ENCODE assay signal across 17 cellular contexts in the genomic region with DNA sequence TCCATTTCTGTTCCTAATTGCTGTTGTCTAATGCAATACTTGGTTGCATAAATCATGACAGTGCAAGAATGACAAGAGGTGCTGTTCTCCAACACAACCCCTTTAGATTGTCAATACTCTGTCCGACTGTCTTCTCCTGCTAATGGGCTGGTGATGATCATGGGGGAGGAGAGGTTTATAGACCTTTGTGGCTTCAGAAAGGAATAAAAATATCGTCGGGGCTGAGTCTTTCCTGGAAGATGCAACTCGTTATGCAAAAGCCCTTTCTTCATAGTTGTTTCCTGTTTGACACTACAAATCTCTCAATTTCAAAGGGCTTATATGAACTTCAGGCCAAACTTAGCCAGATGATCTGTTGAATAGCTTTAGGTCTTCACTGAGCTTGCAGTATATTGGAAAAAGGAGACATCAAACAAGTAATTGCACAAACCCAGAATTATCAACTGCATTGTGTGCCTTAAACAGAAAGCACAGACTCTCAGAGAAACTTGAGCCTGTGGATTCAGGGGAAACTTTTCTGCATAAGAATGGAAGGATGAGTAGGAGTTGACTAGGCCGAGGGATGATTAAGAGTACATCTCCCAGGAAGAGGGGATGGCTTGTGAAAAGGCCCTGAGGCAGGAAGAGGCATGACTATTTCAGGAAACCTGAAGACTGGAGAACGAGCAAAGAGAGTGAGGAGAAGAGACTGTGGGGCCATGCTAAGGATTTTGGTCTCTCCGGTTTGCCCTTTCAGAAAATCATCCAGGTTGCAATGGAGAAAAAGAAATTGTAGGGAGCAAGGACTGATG.
DNase-seq lines count a peak whose midpoint lies in the region; ATAC-seq, FAIRE-seq and TF ChIP-seq lines count a peak whose summit lies in the region.
"Had no signal": no experiment of that assay in that cellular context is flagged by ENCODE, and none has a peak within 500 bp of the region (broad histone marks: within the 10 kb centered on the region; RNA-seq: fewer than 3 reads in every experiment).

No MANE protein-coding gene starts in this region.

- no peaks in the 10 kb centered on the region for H3K27me3 ChIP-seq in H7 (ENCODE audit: control insufficient read depth, insufficient read depth, low read length)
- H3K27me3 ChIP-seq in bronchial epithelial cell (ENCODE audit: control insufficient read depth, insufficient read depth, low read length) = no peaks in the 10 kb centered on the region
- no peaks in the 10 kb centered on the region for H3K27me3 ChIP-seq in upper lobe of left lung
- H3K27me3 ChIP-seq: transverse colon had no signal

- no peaks in the 10 kb centered on the region for H3K9me3 ChIP-seq in upper lobe of left lung
- H3K9me3 ChIP-seq: transverse colon had no signal

- H3K36me3 ChIP-seq in H7 (replicated peaks; ENCODE audit: control insufficient read depth, insufficient read depth, low read length) (no peaks in the 10 kb centered on the region), bronchial epithelial cell (ENCODE audit: control insufficient read depth, insufficient read depth, low read length) (no peaks in the 10 kb centered on the region), upper lobe of left lung (no peaks in the 10 kb centered on the region)
- H3K36me3 ChIP-seq: transverse colon, WERI-Rb-1 had no signal

- DNase-seq in H7 = peak; percentile 10
- peak; percentile 85 for DNase-seq in NOMO-1 treated with DMSO at 0.1 percent for 48 hours (lab: John Stamatoyannopoulos, UW; ENCODE audit: unreplicated experiment)
- DNase-seq in bronchial epithelial cell (ENCODE audit: low read depth) = peak; percentile 67
- DNase-seq in upper lobe of left lung = no peak
- no peak for DNase-seq in NCI-H2196 (lab: John Stamatoyannopoulos, UW; ENCODE audit: unreplicated experiment)
- no peak for DNase-seq in NCI-H1048 (lab: John Stamatoyannopoulos, UW)
- DNase-seq: caudate nucleus; DMS79; effector memory CD4-positive, alpha-beta T cell; NCI-H1694; NCI-H345; posterior cingulate gyrus; transverse colon; WERI-Rb-1 had no signal

- no peak for ATAC-seq in upper lobe of left lung (ENCODE audit: low FRiP score in 2 of 2)
- no peak for ATAC-seq in activated CD4-positive, CD25-positive, alpha-beta regulatory T cell treated with anti-CD3 and anti-CD28 coated beads, Interleukin-2, amount 50 U/mL, for 24 hours
- ATAC-seq: left lobe of liver, SK-N-SH treated with all-trans-retinoic acid at 6 μM for 48 hours had no signal

- WGBS in upper lobe of left lung, 2 donors = 58 to 65% methylated on average over 7 of the region's 7 CpGs

- TF ChIP-seq EP300 in upper lobe of left lung (IDR thresholded peaks at IDR 0.05) = no peak

- TF ChIP-seq CTCF in bronchial epithelial cell (IDR thresholded peaks at IDR 0.05; ENCODE audit: insufficient read depth, low read length, severe bottlenecking) = no peak
- no peak for TF ChIP-seq CTCF in upper lobe of left lung (IDR thresholded peaks at IDR 0.05)

- H3K4me3 ChIP-seq in H7 (ENCODE audit: insufficient read depth, low read depth, low read length) (no peak overlapping the region), bronchial epithelial cell (ENCODE audit: low read depth, low read length) (no peak overlapping the region), upper lobe of left lung (no peak overlapping the region)
- H3K4me3 ChIP-seq: transverse colon had no signal

- FAIRE-seq in bronchial epithelial cell (lab: Jason Lieb, UNC) = no peak

- no peak for TF ChIP-seq POLR2A in upper lobe of left lung (IDR thresholded peaks at IDR 0.05)

- H3K4me1 ChIP-seq in upper lobe of left lung = peaks cover 0 to 19% (median 14%) of the 10 kb centered on the region in 4 donors

- peak overlapping the region; percentile 18 to 80 (median 49) for H3K27ac ChIP-seq in upper lobe of left lung
- H3K27ac ChIP-seq: transverse colon, WERI-Rb-1 had no signal

Comparison
In these comparisons a context has a peak if more than half of its experiments do, and no peak if none do; other contexts are left out.
1. DNase-seq: peak in H7 (single experiment), NOMO-1 treated with DMSO at 0.1 percent for 48 hours (single experiment) and bronchial epithelial cell (single experiment); none in upper lobe of left lung (0 of 2), NCI-H2196 (single experiment) and NCI-H1048 (single experiment).